In genomic region chr12:101773560-101774206, GRCh38 we compare ENCODE assay signal across 9 cellular contexts. TPM values are rescaled to one million over a fixed set of nuclear protein-coding genes. Genes with fewer than 3 reads are reported as not detected.
DNase-seq lines count a peak whose midpoint lies in the region; ATAC-seq and TF ChIP-seq lines count a peak whose summit lies in the region.
"Had no signal": no experiment of that assay in that cellular context is flagged by ENCODE, and none has a peak within 500 bp of the region (broad histone marks: within the 10 kb centered on the region; RNA-seq: fewer than 3 reads in every experiment).

No MANE protein-coding gene starts in this region.

- H3K4me2 ChIP-seq in IMR-90 (ENCODE audit: low read depth, low read length): no peak overlapping the region
- peak overlapping the region; percentile 77 for H3K4me2 ChIP-seq in OCI-LY7 (ENCODE audit: low read length)

- no peak overlapping the region for H3K4ac ChIP-seq in IMR-90 (ENCODE audit: low read depth, low read length)

- no peaks in the 10 kb centered on the region for H3K79me1 ChIP-seq in IMR-90 (ENCODE audit: low read depth in 1 of 2, low read length in 2 of 2)

- no peak overlapping the region for H3K9ac ChIP-seq in IMR-90 (ENCODE audit: low read depth, low read length)

- H3K18ac ChIP-seq in IMR-90 (ENCODE audit: low read depth, low read length): no peak overlapping the region

- no peaks in the 10 kb centered on the region; the same call in 1 of the 2 replicates for H4K20me1 ChIP-seq in IMR-90 (ENCODE audit: insufficient read depth, low read length)
- no peaks in the 10 kb centered on the region for H4K20me1 ChIP-seq in OCI-LY7 (ENCODE audit: insufficient read depth, low read length)

- no peak overlapping the region for H3K23ac ChIP-seq in IMR-90 (ENCODE audit: low read depth, low read length)

- POLR2A ChIA-PET in IMR-90 (lab: Charles Lee; ENCODE audit: unreplicated experiment): interaction anchor here (0.6 kb wide), 1 partner anchor 56 kb away, joined by 4 read pairs; no protein-coding TSS in a partner anchor
- POLR2A ChIA-PET in OCI-LY7 (lab: Charles Lee): interaction anchor here (0.5 to 3.1 kb wide), 7 partner anchors 14 to 366 kb away, joined by 3 to 75 read pairs (median 8); partner anchors contain the start of genes ARL1 and GNPTAB

- 100% methylated on average over 1 of the region's 3 CpGs for WGBS in IMR-90 (ENCODE audit: extremely low coverage in 2 of 2, insufficient read length in 1 of 2), 2 experiments
- 56 to 59% methylated on average over 3 of the region's 3 CpGs for WGBS in esophagus squamous epithelium, 2 donors

- H3K9me1 ChIP-seq in IMR-90 (ENCODE audit: insufficient read depth, low read length): 0 out of 2 replicates have a peak, but pooled peaks cover 3% of the 10 kb centered on the region

- no peak overlapping the region for H3K56ac ChIP-seq in IMR-90 (ENCODE audit: extremely low read depth, insufficient read depth, low read length)

- no peak overlapping the region for H3K27ac ChIP-seq in IMR-90 (ENCODE audit: insufficient read depth, low read length)
- peak overlapping the region; percentile 95 for H3K27ac ChIP-seq in OCI-LY7 (ENCODE audit: low read depth, low read length, poor library complexity, severe bottlenecking)
- no peak overlapping the region for H3K27ac ChIP-seq in esophagus squamous epithelium

- no peak overlapping the region for H2BK120ac ChIP-seq in IMR-90 (ENCODE audit: low read depth, low read length)

- H2AK5ac ChIP-seq in IMR-90 (ENCODE audit: low read depth, low read length): no peak overlapping the region

- no peak overlapping the region for H2AK9ac ChIP-seq in IMR-90 (replicated peaks; ENCODE audit: low read depth, low read length, poor library complexity)

- H2BK20ac ChIP-seq in IMR-90 (ENCODE audit: low read depth, low read length): no peak overlapping the region; the same call in 1 of the 2 replicates

- CTCF ChIA-PET in IMR-90 (lab: Yijun Ruan, JAX): interaction anchor here (0.6 to 1.6 kb wide), 10 partner anchors 14 to 108 kb away, joined by 3 to 18 read pairs (median 3); partner anchors contain the start of gene GNPTAB
- CTCF ChIA-PET in OCI-LY7 (lab: Charles Lee; ENCODE audit: unreplicated experiment): interaction anchor here (0.5 to 3.1 kb wide), 6 partner anchors 50 to 144 kb away, joined by 3 to 34 read pairs (median 6); partner anchors contain the start of gene GNPTAB

- no peak overlapping the region for H2AFZ ChIP-seq in IMR-90 (replicated peaks; ENCODE audit: low read length, poor library complexity)
- H2AFZ ChIP-seq in OCI-LY7 (ENCODE audit: low read length): no peak overlapping the region

- in situ Hi-C loops in IMR-90 (cut with MboI; ENCODE audit: low sequenced_read_pairs): no loop called here

- no peak overlapping the region for H3K14ac ChIP-seq in IMR-90 (replicated peaks; ENCODE audit: low read depth, low read length)

- no peak overlapping the region for H4K91ac ChIP-seq in IMR-90 (ENCODE audit: insufficient read depth, low read depth, low read length)

- H3K36me3 ChIP-seq in IMR-90 (ENCODE audit: control insufficient read depth, insufficient read depth, low read length) (peaks cover 5% of the 10 kb centered on the region; the same call in 1 of the 2 replicates), OCI-LY7 (ENCODE audit: insufficient read depth, low read length) (peaks cover 44% of the 10 kb centered on the region), esophagus squamous epithelium (peaks cover 0 to 54% (median 4%) of the 10 kb centered on the region in 3 donors)

- no peaks in the 10 kb centered on the region for H3K36me3 Mint-ChIP-seq in nephron progenitor cell (ENCODE audit: low read depth)

- H3K79me2 ChIP-seq in OCI-LY7 (ENCODE audit: insufficient read depth, low read depth, low read length): no peaks in the 10 kb centered on the region

- peak; percentile 93 for TF ChIP-seq RAD21 in IMR-90 (IDR thresholded peaks at IDR 0.05; ENCODE audit: low read length)

- H3K27ac Mint-ChIP-seq in nephron progenitor cell: no peak overlapping the region
- H3K27ac Mint-ChIP-seq: activated naive CD8-positive, alpha-beta T cell had no signal

- no peaks in the 10 kb centered on the region for H3K4me1 Mint-ChIP-seq in nephron progenitor cell

- BruUV-seq in IMR-90 (replicated peaks; lab: Mats Ljungman, UMichigan): no TSS peak
- BruUV-seq in OCI-LY7 (replicated peaks; lab: Mats Ljungman, UMichigan): no TSS peak

- no peak overlapping the region for H4K5ac ChIP-seq in IMR-90 (ENCODE audit: low read depth, low read length)

- ATAC-seq in GM19463 (IDR thresholded peaks at IDR 0.05; ENCODE audit: unreplicated experiment) (peak; percentile 81), IMR-90 (ENCODE audit: low read depth) (peak; percentile 98)

- DNase-seq in CMK (ENCODE audit: low read depth) (peak; percentile 35), IMR-90 (peak; percentile 75), OCI-LY7 (ENCODE audit: low spot score) (peak; percentile 78), activated T-cell treated with anti-CD3 and anti-CD28 coated beads for 48 hours (ENCODE audit: low read depth) (peak; percentile 35), esophagus squamous epithelium (lab: John Stamatoyannopoulos, UW) (no peak), nephron progenitor cell (peak; percentile 54), stromal cell of bone marrow (ENCODE audit: low read depth) (peak; percentile 37)

- intact Hi-C loops in IMR-90 (cut with micrococcal nuclease) (loop anchor here (1.0 to 10.0 kb wide), 6 partner anchors 57 to 991 kb away; partner anchors contain the start of gene GNPTAB), OCI-LY7 (cut with micrococcal nuclease; ENCODE audit: unreplicated experiment) (loop anchor here (1.0 to 10.0 kb wide), 7 partner anchors 57 to 711 kb away; partner anchors contain the start of genes GNPTAB, IGF1 and WASHC3), esophagus squamous epithelium (cut with DNase I) (loop anchor here (5.0 kb wide), 1 partner anchor 64 kb away; no protein-coding TSS in a partner anchor)

- no peaks in the 10 kb centered on the region for H3K9me2 ChIP-seq in OCI-LY7 (ENCODE audit: insufficient read depth, low read length)

- H2BK5ac ChIP-seq in IMR-90 (ENCODE audit: low read depth, low read length, poor library complexity, severe bottlenecking): no peak overlapping the region

- no peak for TF ChIP-seq POLR2A in IMR-90 (IDR thresholded peaks at IDR 0.05; ENCODE audit: low read depth, low read length)
- TF ChIP-seq POLR2A in esophagus squamous epithelium (IDR thresholded peaks at IDR 0.05): no peak

- H3K4me3 Mint-ChIP-seq in nephron progenitor cell: no peak overlapping the region
- H3K4me3 Mint-ChIP-seq: activated naive CD8-positive, alpha-beta T cell had no signal

- no peaks in the 10 kb centered on the region for H3K9me3 Mint-ChIP-seq in nephron progenitor cell

- no peak overlapping the region for H2BK15ac ChIP-seq in IMR-90 (ENCODE audit: low read depth, low read length)

- dilution Hi-C loops in IMR-90 (cut with HindIII; ENCODE audit: low sequenced_read_pairs, unreplicated experiment): no loop called here

- H4K8ac ChIP-seq in IMR-90 (ENCODE audit: low read depth in 2 of 2, low read length in 2 of 2): no peak overlapping the region

- no peaks in the 10 kb centered on the region for H3K27me3 ChIP-seq in IMR-90 (ENCODE audit: control insufficient read depth, insufficient read depth, low read length)
- H3K27me3 ChIP-seq in esophagus squamous epithelium: no peaks in the 10 kb centered on the region

- no peak overlapping the region for H3K4me3 ChIP-seq in IMR-90 (ENCODE audit: insufficient read depth, low read depth, low read length)
- H3K4me3 ChIP-seq in OCI-LY7 (ENCODE audit: low read depth, low read length, poor library complexity, severe bottlenecking): no peak overlapping the region
- no peak overlapping the region for H3K4me3 ChIP-seq in esophagus squamous epithelium

- H3K4me1 ChIP-seq in IMR-90 (ENCODE audit: control insufficient read depth, insufficient read depth, low read length) (peaks cover 2% of the 10 kb centered on the region; the same call in 1 of the 2 replicates), OCI-LY7 (ENCODE audit: insufficient read depth, low read length, poor library complexity, severe bottlenecking) (peaks cover 51% of the 10 kb centered on the region), esophagus squamous epithelium (peaks cover 0 to 6% (median 0%) of the 10 kb centered on the region in 3 donors)

- TF ChIP-seq CTCF in IMR-90 (conservative IDR thresholded peaks at IDR 0.05; ENCODE audit: low read depth, low read length) (peak; percentile 97), OCI-LY7 (conservative IDR thresholded peaks at IDR 0.05; ENCODE audit: low read length) (peak; percentile 98), esophagus squamous epithelium (IDR thresholded peaks at IDR 0.05) (peak; percentile 85 to 97 (median 94)), nephron progenitor cell (IDR thresholded peaks at IDR 0.05) (peak; percentile 96)

- H3K27me3 Mint-ChIP-seq in nephron progenitor cell (ENCODE audit: low read depth, poor library complexity): no peaks in the 10 kb centered on the region
- H3K27me3 Mint-ChIP-seq: activated naive CD8-positive, alpha-beta T cell had no signal

- no peaks in the 10 kb centered on the region for H3K9me3 ChIP-seq in IMR-90 (ENCODE audit: control insufficient read depth, insufficient read depth, low read length)
- no peaks in the 10 kb centered on the region for H3K9me3 ChIP-seq in OCI-LY7 (ENCODE audit: low read length)
- H3K9me3 ChIP-seq in esophagus squamous epithelium: no peaks in the 10 kb centered on the region

TF ChIP-seq in IMR-90, 13 proteins besides CTCF, POLR2A, EP300 and RAD21:
- TF ChIP-seq SMC3 (IDR thresholded peaks at IDR 0.05; ENCODE audit: low read depth, low read length): peak; percentile 81
- TF ChIP-seq CEBPB (IDR thresholded peaks at IDR 0.05; ENCODE audit: low read depth, low read length): no peak

RNA-seq across cellular contexts. Expression of gene SYCP3, which starts 34.4 kb away (rescaled TPM):
- total RNA-seq in IMR-90 (2012; rRNA removed) (under 0.01 TPM in 1 of 2 replicates, not detected in the other), OCI-LY7 (2022) (0.35 and 0.36 TPM in 2 replicates), esophagus squamous epithelium (under 1 TPM in 2 of 4 donors, not detected in 2; 0.38 to 0.53 TPM)
- polyA plus RNA-seq in IMR-90 (2012; rRNA removed): 0.07 TPM in 1 of 2 replicates, not detected in the other
- polyA plus RNA-seq in IMR-90 (2012; cell fraction: cytosol; rRNA removed): not detected in 2 replicates
- polyA plus RNA-seq in IMR-90 (2012; cell fraction: nucleus; rRNA removed; ENCODE audit: low replicate concordance): 0.10 TPM in 1 of 2 replicates, not detected in the other
- 0.13 and 2.4 TPM in 2 replicates for total RNA-seq in OCI-LY7 (2014; rRNA removed; shearing (Covaris generic))

RNA-seq across cellular contexts. Expression of gene GNPTAB, which starts 57.1 kb away (rescaled TPM):
- total RNA-seq in IMR-90 (2012; rRNA removed) (24.2 and 28.9 TPM in 2 replicates), OCI-LY7 (2022) (66.5 and 72.0 TPM in 2 replicates), esophagus squamous epithelium (10 to 100 TPM; 20.8 to 26.3 (median 21.9) TPM)
- 14.1 and 16.0 TPM in 2 replicates for polyA plus RNA-seq in IMR-90 (2012; rRNA removed)
- 3.8 and 5.0 TPM in 2 replicates for polyA plus RNA-seq in IMR-90 (2012; cell fraction: cytosol; rRNA removed)
- 2.5 and 15.9 TPM in 2 replicates for polyA plus RNA-seq in IMR-90 (2012; cell fraction: nucleus; rRNA removed; ENCODE audit: low replicate concordance)
- total RNA-seq in OCI-LY7 (2014; rRNA removed; shearing (Covaris generic)): 35.8 and 38.9 TPM in 2 replicates
